Comparison of ENCODE assay signal across 30 cellular contexts in genomic region chr4:153075256-153075630, GRCh38.
"Had no signal": no experiment of that assay in that cellular context is flagged by ENCODE, and none has a peak within 500 bp of the region (broad histone marks: within the 10 kb centered on the region; RNA-seq: fewer than 3 reads in every experiment).

No MANE protein-coding gene starts in this region.

- H3K27me3 ChIP-seq: ascending aorta, breast epithelium, cardiac muscle cell, colonic mucosa had no signal

- H3K9me3 Mint-ChIP-seq: activated naive CD4-positive, alpha-beta T cell treated with anti-CD3 and anti-CD28 coated beads, Interleukin-2, amount 10 ng/mL, durations not matched to agents 7 days and 5 days; activated naive CD4-positive, alpha-beta T cell treated with anti-CD3 and anti-CD28 coated beads, Interleukin-2, amount 50 U/mL, for 72 hours; activated T-cell treated with anti-CD3 and anti-CD28 coated beads, Interleukin-2, amount 50 U/mL, for 24 hours; T-helper 2 cell treated with Interferon-gamma antibody and Interleukin-4, amounts not matched to agents 5 μg/mL and 100 μg/mL, for 36 hours had no signal

- H3K27ac Mint-ChIP-seq: activated CD4-positive, alpha-beta memory T cell treated with anti-CD3 and anti-CD28 coated beads, Interleukin-2, amount 10 ng/mL, durations not matched to agents 7 days and 5 days; activated CD4-positive, alpha-beta T cell treated with anti-CD3 and anti-CD28 coated beads, Interleukin-2, amount 10 ng/mL, durations not matched to agents 7 days and 5 days; activated naive CD4-positive, alpha-beta T cell treated with anti-CD3 and anti-CD28 coated beads, Interleukin-2, amount 10 ng/mL, durations not matched to agents 7 days and 5 days; activated naive CD4-positive, alpha-beta T cell treated with anti-CD3 and anti-CD28 coated beads, Interleukin-2, amount 50 U/mL, for 72 hours; activated naive CD8-positive, alpha-beta T cell treated with anti-CD3 and anti-CD28 coated beads, Interleukin-2, amount 10 ng/mL, durations not matched to agents 7 days and 5 days; activated T-cell treated with anti-CD3 and anti-CD28 coated beads, Interleukin-2, amount 50 U/mL, for 24 hours; activated T-cell treated with anti-CD3 and anti-CD28 coated beads, Interleukin-2, amount 50 U/mL, for 72 hours; endodermal cell; T-helper 2 cell treated with Interferon-gamma antibody and Interleukin-4, amounts not matched to agents 5 μg/mL and 100 μg/mL, for 36 hours; WTC11 had no signal

- H3K4me3 Mint-ChIP-seq: activated CD4-positive, alpha-beta memory T cell treated with anti-CD3 and anti-CD28 coated beads, Interleukin-2, amount 10 ng/mL, durations not matched to agents 7 days and 5 days; activated CD4-positive, alpha-beta T cell treated with anti-CD3 and anti-CD28 coated beads, Interleukin-2, amount 10 ng/mL, durations not matched to agents 7 days and 5 days; activated naive CD4-positive, alpha-beta T cell treated with anti-CD3 and anti-CD28 coated beads, Interleukin-2, amount 10 ng/mL, durations not matched to agents 7 days and 5 days; activated naive CD8-positive, alpha-beta T cell treated with anti-CD3 and anti-CD28 coated beads, Interleukin-2, amount 10 ng/mL, durations not matched to agents 7 days and 5 days; activated T-cell treated with anti-CD3 and anti-CD28 coated beads, Interleukin-2, amount 50 U/mL, for 24 hours; activated T-cell treated with anti-CD3 and anti-CD28 coated beads, Interleukin-2, amount 50 U/mL, for 72 hours; brain; endodermal cell; T-helper 17 cell; T-helper 2 cell treated with Interferon-gamma antibody and Interleukin-4, amounts not matched to agents 5 μg/mL and 100 μg/mL, for 36 hours; WTC11 had no signal

- H3K4me3 ChIP-seq: ascending aorta, breast epithelium, cardiac muscle cell, colonic mucosa had no signal

- H3K4me1 ChIP-seq: ascending aorta, breast epithelium, colonic mucosa had no signal

- ATAC-seq: activated naive CD4-positive, alpha-beta T cell treated with anti-CD3 and anti-CD28 coated beads, Interleukin-2, amount 50 U/mL, for 72 hours; activated T-cell treated with anti-CD3 and anti-CD28 coated beads, Interleukin-2, amount 50 U/mL, for 72 hours; esophagus mucosa; T-helper 17 cell; WTC11 had no signal

- H3K36me3 Mint-ChIP-seq: activated naive CD4-positive, alpha-beta T cell treated with anti-CD3 and anti-CD28 coated beads, Interleukin-2, amount 10 ng/mL, durations not matched to agents 7 days and 5 days; activated naive CD4-positive, alpha-beta T cell treated with anti-CD3 and anti-CD28 coated beads, Interleukin-2, amount 50 U/mL, for 72 hours; activated naive CD8-positive, alpha-beta T cell treated with anti-CD3 and anti-CD28 coated beads, Interleukin-2, amount 10 ng/mL, durations not matched to agents 7 days and 5 days; brain had no signal

- H3K27me3 Mint-ChIP-seq: activated T-cell treated with anti-CD3 and anti-CD28 coated beads, Interleukin-2, amount 50 U/mL, for 24 hours had no signal

- H3K9me3 ChIP-seq: ascending aorta, breast epithelium, colonic mucosa had no signal

- H3K27ac ChIP-seq: ascending aorta, breast epithelium, cardiac muscle cell, colonic mucosa had no signal

- DNase-seq: activated CD4-positive, alpha-beta memory T cell treated with anti-CD3 and anti-CD28 coated beads, Interleukin-2, amount 10 ng/mL, durations not matched to agents 7 days and 5 days; activated CD4-positive, alpha-beta T cell treated with anti-CD3 and anti-CD28 coated beads for 1 hour; activated CD4-positive, alpha-beta T cell treated with anti-CD3 and anti-CD28 coated beads for 4 hours; activated CD4-positive, alpha-beta T cell treated with anti-CD3 and anti-CD28 coated beads, Interleukin-2, amount 10 ng/mL, durations not matched to agents 7 days and 5 days; activated CD4-positive, alpha-beta T cell treated with anti-CD3 and anti-CD28 coated beads, Interleukin-2, amount 50 U/mL, for 4 hours; activated CD8-positive, alpha-beta memory T cell treated with anti-CD3 and anti-CD28 coated beads, Interleukin-2, amount 50 U/mL, for 48 hours; activated gamma-delta T cell; activated naive CD4-positive, alpha-beta T cell; activated naive CD4-positive, alpha-beta T cell treated with anti-CD3 and anti-CD28 coated beads, Interleukin-2, amount 10 ng/mL, durations not matched to agents 7 days and 5 days; activated naive CD8-positive, alpha-beta T cell treated with anti-CD3 and anti-CD28 coated beads, Interleukin-2, amount 10 ng/mL, durations not matched to agents 7 days and 5 days; activated T-cell treated with anti-CD3 and anti-CD28 coated beads for 4 hours; activated T-cell treated with anti-CD3 and anti-CD28 coated beads, Interleukin-2, amount 50 U/mL, for 24 hours; activated T-cell treated with anti-CD3 and anti-CD28 coated beads, Interleukin-2, amount 50 U/mL, for 72 hours; central memory CD4-positive, alpha-beta T cell; cerebellar nuclear complex; colonic mucosa; effector memory CD4-positive, alpha-beta T cell; endodermal cell; foreskin fibroblast; head of caudate nucleus; T-helper 1 cell; T-helper 17 cell had no signal

- H3K36me3 ChIP-seq: ascending aorta, breast epithelium, cardiac muscle cell, colonic mucosa had no signal

- H3K4me1 Mint-ChIP-seq: activated CD4-positive, alpha-beta memory T cell treated with anti-CD3 and anti-CD28 coated beads, Interleukin-2, amount 10 ng/mL, durations not matched to agents 7 days and 5 days had no signal
